In the genomic region with DNA sequence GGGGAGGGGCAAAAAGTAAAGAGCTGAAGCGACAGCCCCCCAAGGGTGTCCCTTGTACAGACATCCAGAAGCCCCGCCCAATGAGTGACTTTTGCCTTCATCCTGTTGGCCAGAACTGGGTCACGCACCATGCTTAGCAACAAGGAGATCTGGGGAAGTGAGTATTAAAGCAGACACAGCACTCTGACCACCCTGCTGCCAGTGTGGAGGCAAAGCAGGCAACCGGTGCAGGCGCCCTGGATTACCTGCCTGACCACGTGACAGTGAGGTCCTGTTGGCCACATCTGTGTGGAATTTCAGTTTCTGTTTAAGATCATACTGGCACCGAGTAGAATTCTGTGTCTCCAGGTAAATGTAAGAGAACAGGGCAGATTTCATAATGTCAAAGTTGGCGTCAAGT, we compare ENCODE assay signal across 7 cellular contexts. TPM values are rescaled to one million over a fixed set of nuclear protein-coding genes. Genes with fewer than 3 reads are reported as not detected.
DNase-seq lines count a peak whose midpoint lies in the region; ATAC-seq, FAIRE-seq and TF ChIP-seq lines count a peak whose summit lies in the region.

No MANE protein-coding gene starts in this region.

- CTCF ChIA-PET in HEK293T (lab: Yijun Ruan, JAX) = no interaction called here

- H3K27me3 ChIP-seq in small intestine (ENCODE audit: control insufficient read depth in 2 of 2, insufficient read depth in 2 of 2, low read length in 2 of 2) = no peaks in the 10 kb centered on the region

- peak; percentile 93 for ATAC-seq in GM18873 (IDR thresholded peaks at IDR 0.05; ENCODE audit: low FRiP score, unreplicated experiment)

- H3K27ac ChIP-seq in small intestine (ENCODE audit: low read depth in 1 of 2, low read length in 1 of 2) = peak overlapping the region in 1 of 2 donors; percentile 54

- TF ChIP-seq CTCF in epithelial cell of proximal tubule (conservative IDR thresholded peaks at IDR 0.05; ENCODE audit: low read depth, low read length) = peak; percentile 9

- H3K9me3 ChIP-seq in small intestine (ENCODE audit: control insufficient read depth, low read depth) = no peaks in the 10 kb centered on the region

- no peaks in the 10 kb centered on the region for H3K36me3 ChIP-seq in small intestine (ENCODE audit: control insufficient read depth in 2 of 2, insufficient read depth in 2 of 2, low read length in 2 of 2)

- DNase-seq in HEK293T (ENCODE audit: extremely low spot score) (peak; percentile 7), NCI-H2029 (lab: John Stamatoyannopoulos, UW) (peak; percentile 58), epithelial cell of proximal tubule (ENCODE audit: low read depth) (no peak), small intestine (peak; percentile 87), occipital lobe (lab: John Stamatoyannopoulos, UW) (no peak)
- no peak for DNase-seq in stimulated activated CD4-positive, alpha-beta T cell treated with anti-CD3 and anti-CD28 coated beads, Interleukin-12 subunit alpha, Interleukin-12 subunit beta, amount 100 ng/mL, for 4 hours

- WGBS in small intestine, 3 donors = 10 to 33% (median 14%) methylated on average over 8 of the region's 8 CpGs

- no peak for FAIRE-seq in small intestine (lab: Jason Lieb, UNC)

- no peak overlapping the region for H3K4me3 ChIP-seq in epithelial cell of proximal tubule (ENCODE audit: low read depth, low read length)
- peak overlapping the region in 1 of 2 donors; percentile 11 for H3K4me3 ChIP-seq in small intestine (ENCODE audit: low read depth in 1 of 2, low read length in 2 of 2)

- no peaks in the 10 kb centered on the region for H3K4me1 ChIP-seq in small intestine (ENCODE audit: control insufficient read depth in 2 of 2, insufficient read depth in 1 of 2, low read depth in 1 of 2, low read length in 1 of 2)

- POLR2A ChIA-PET in HEK293T (lab: Yijun Ruan, JAX) = no interaction called here

TF ChIP-seq in HEK293T, 16 proteins besides CTCF, POLR2A, EP300 and RAD21:
- TF ChIP-seq ZNF384 (IDR thresholded peaks at IDR 0.05) (no peak), SP1 (IDR thresholded peaks at IDR 0.05) (no peak), HDGF (IDR thresholded peaks at IDR 0.05; ENCODE audit: borderline replicate concordance) (no peak), SUZ12 (IDR thresholded peaks at IDR 0.05) (no peak), CTBP1 (IDR thresholded peaks at IDR 0.05; ENCODE audit: borderline replicate concordance) (no peak), L3MBTL2 (conservative IDR thresholded peaks at IDR 0.05) (no peak), FOXK2 (IDR thresholded peaks at IDR 0.05) (no peak), TARDBP (IDR thresholded peaks at IDR 0.05) (no peak), FOXM1 (IDR thresholded peaks at IDR 0.05; ENCODE audit: borderline replicate concordance) (no peak)
- TF ChIP-seq, protein P1, sequence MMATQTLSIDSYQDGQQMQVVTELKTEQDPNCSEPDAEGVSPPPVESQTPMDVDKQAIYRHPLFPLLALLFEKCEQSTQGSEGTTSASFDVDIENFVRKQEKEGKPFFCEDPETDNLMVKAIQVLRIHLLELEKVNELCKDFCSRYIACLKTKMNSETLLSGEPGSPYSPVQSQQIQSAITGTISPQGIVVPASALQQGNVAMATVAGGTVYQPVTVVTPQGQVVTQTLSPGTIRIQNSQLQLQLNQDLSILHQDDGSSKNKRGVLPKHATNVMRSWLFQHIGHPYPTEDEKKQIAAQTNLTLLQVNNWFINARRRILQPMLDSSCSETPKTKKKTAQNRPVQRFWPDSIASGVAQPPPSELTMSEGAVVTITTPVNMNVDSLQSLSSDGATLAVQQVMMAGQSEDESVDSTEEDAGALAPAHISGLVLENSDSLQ (IDR thresholded peaks at IDR 0.05) = no peak

RNA-seq across cellular contexts. Expression of gene BIN1, which starts 21.6 kb away (rescaled TPM):
- total RNA-seq in epithelial cell of proximal tubule (99.0 and 103 TPM in 2 replicates), occipital lobe (45.2 TPM)
- 10 to 100 TPM in 2 of 3 donors, 1 to 10 TPM in 1; 6.7 to 40.7 (median 16.8) TPM for polyA plus RNA-seq in small intestine

Comparison
In these comparisons a context has a peak if more than half of its experiments do, and no peak if none do; other contexts are left out.
1. DNase-seq: peak in HEK293T (single experiment), NCI-H2029 (single experiment) and small intestine (single experiment); none in epithelial cell of proximal tubule (single experiment), occipital lobe (single experiment) and stimulated activated CD4-positive, alpha-beta T cell treated with anti-CD3 and anti-CD28 coated beads, Interleukin-12 subunit alpha, Interleukin-12 subunit beta, amount 100 ng/mL, for 4 hours (single experiment).